2 cellular contexts compared by ENCODE assay signal in the genomic region with DNA sequence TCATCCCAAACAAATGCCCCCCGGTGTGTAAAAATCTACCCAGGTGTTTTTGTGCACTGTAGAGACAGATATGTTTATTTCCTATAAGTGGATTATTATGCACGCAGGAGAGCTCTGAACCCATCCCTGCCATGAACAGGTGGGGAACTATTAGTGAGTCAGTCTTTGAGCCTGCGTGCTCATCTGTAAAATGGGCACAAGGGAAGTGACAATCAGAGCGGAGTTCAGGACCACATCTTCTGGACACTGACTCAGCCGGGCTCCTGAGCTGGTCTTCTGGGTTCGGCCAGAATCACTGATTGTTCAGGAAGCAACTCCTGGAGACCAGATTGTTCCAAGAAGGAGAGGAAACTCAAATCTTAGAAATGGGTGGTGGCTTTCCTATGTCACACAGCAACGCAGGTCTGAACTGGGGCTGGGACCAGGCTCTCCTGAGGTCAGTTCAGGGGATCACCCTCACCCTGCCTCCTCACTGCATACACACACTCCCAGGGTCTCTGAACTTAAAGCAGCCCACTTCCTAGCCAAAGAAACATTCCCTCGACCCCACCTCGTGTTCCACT.
TF ChIP-seq lines count a peak whose summit lies in the region.

No MANE protein-coding gene starts in this region.

TF ChIP-seq in HepG2, 621 proteins besides CTCF, POLR2A, EP300 and RAD21:
- no peak for TF ChIP-seq NR2C2 (CRISPR knock-in tag; IDR thresholded peaks at IDR 0.05; ENCODE audit: borderline replicate concordance)
- peak; percentile 84 for TF ChIP-seq ZNF629 (CRISPR knock-in tag; conservative IDR thresholded peaks at IDR 0.05)
- TF ChIP-seq ZMYM2 (CRISPR knock-in tag; IDR thresholded peaks at IDR 0.05) = no peak
- TF ChIP-seq RFXANK (CRISPR knock-in tag; IDR thresholded peaks at IDR 0.05) = no peak
- TF ChIP-seq, protein P1, sequence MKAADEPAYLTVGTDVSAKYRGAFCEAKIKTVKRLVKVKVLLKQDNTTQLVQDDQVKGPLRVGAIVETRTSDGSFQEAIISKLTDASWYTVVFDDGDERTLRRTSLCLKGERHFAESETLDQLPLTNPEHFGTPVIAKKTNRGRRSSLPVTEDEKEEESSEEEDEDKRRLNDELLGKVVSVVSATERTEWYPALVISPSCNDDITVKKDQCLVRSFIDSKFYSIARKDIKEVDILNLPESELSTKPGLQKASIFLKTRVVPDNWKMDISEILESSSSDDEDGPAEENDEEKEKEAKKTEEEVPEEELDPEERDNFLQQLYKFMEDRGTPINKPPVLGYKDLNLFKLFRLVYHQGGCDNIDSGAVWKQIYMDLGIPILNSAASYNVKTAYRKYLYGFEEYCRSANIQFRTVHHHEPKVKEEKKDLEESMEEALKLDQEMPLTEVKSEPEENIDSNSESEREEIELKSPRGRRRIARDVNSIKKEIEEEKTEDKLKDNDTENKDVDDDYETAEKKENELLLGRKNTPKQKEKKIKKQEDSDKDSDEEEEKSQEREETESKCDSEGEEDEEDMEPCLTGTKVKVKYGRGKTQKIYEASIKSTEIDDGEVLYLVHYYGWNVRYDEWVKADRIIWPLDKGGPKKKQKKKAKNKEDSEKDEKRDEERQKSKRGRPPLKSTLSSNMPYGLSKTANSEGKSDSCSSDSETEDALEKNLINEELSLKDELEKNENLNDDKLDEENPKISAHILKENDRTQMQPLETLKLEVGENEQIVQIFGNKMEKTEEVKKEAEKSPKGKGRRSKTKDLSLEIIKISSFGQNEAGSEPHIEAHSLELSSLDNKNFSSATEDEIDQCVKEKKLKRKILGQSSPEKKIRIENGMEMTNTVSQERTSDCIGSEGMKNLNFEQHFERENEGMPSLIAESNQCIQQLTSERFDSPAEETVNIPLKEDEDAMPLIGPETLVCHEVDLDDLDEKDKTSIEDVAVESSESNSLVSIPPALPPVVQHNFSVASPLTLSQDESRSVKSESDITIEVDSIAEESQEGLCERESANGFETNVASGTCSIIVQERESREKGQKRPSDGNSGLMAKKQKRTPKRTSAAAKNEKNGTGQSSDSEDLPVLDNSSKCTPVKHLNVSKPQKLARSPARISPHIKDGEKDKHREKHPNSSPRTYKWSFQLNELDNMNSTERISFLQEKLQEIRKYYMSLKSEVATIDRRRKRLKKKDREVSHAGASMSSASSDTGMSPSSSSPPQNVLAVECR (CRISPR knock-in tag; IDR thresholded peaks at IDR 0.05; ENCODE audit: borderline replicate concordance) = no peak
- TF ChIP-seq, protein P2, sequence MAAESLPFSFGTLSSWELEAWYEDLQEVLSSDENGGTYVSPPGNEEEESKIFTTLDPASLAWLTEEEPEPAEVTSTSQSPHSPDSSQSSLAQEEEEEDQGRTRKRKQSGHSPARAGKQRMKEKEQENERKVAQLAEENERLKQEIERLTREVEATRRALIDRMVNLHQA (CRISPR knock-in tag; IDR thresholded peaks at IDR 0.05) = no peak
- no peak for TF ChIP-seq ZNF75D (CRISPR knock-in tag; IDR thresholded peaks at IDR 0.05; ENCODE audit: borderline replicate concordance)
TF ChIP-seq in HepG2: peak in this region for 1.

TF ChIP-seq in GM12891, 5 proteins besides CTCF, POLR2A, EP300 and RAD21:
- TF ChIP-seq POLR2AphosphoS5 (IDR thresholded peaks at IDR 0.05; ENCODE audit: low read depth, low read length) (no peak), SPI1 (IDR thresholded peaks at IDR 0.05; ENCODE audit: low read depth, low read length) (no peak), POU2F2 (IDR thresholded peaks at IDR 0.05; ENCODE audit: low read depth, low read length) (no peak), TAF1 (IDR thresholded peaks at IDR 0.05; ENCODE audit: low read depth, low read length) (no peak), PAX5 (IDR thresholded peaks at IDR 0.05; ENCODE audit: insufficient read depth, low read length, severe bottlenecking) (no peak)
